ENCODE assay signal across 14 cellular contexts in genomic region chr12:13367973-13368372, GRCh38.
"Had no signal": no experiment of that assay in that cellular context is flagged by ENCODE, and none has a peak within 500 bp of the region (broad histone marks: within the 10 kb centered on the region; RNA-seq: fewer than 3 reads in every experiment).

No MANE protein-coding gene starts in this region.

- ATAC-seq: activated naive CD4-positive, alpha-beta T cell treated with anti-CD3 and anti-CD28 coated beads, Interleukin-2, amount 50 U/mL, for 72 hours; stimulated activated naive CD8-positive, alpha-beta T cell treated with anti-CD3 and anti-CD28 coated beads, Interleukin-15, amount 100 ng/mL, for 72 hours had no signal

- DNase-seq: activated CD4-positive, alpha-beta T cell treated with anti-CD3 and anti-CD28 coated beads, Interleukin-2, amount 50 U/mL, for 4 hours; activated effector memory CD4-positive, alpha-beta T cell treated with Interleukin-2 at 50 U/mL for 16 hours; activated T-cell treated with anti-CD3 and anti-CD28 coated beads, Interleukin-2, amount 50 U/mL, for 24 hours; amniotic stem cell; kidney; stimulated activated CD4-positive, alpha-beta T cell treated with anti-CD3 and anti-CD28 coated beads, Interleukin-15, amount 100 ng/mL, for 24 hours; stimulated activated CD4-positive, alpha-beta T cell treated with anti-CD3 and anti-CD28 coated beads, Interleukin-4, amount 100 ng/mL, for 4 hours; stimulated activated naive CD8-positive, alpha-beta T cell treated with anti-CD3 and anti-CD28 coated beads, Interleukin-15, amount 100 ng/mL, for 72 hours had no signal

- H3K27me3 Mint-ChIP-seq: dendritic cell treated with granulocyte-macrophage colony-stimulating factor and Interleukin-4, amounts not matched to agents 40 ng/mL and 50 ng/mL, for 4 days had no signal

- H3K4me1 Mint-ChIP-seq: stimulated activated naive CD8-positive, alpha-beta T cell treated with anti-CD3 and anti-CD28 coated beads, Interleukin-15, amount 100 ng/mL, for 72 hours had no signal

- H3K9me3 Mint-ChIP-seq: activated naive CD4-positive, alpha-beta T cell treated with anti-CD3 and anti-CD28 coated beads, Interleukin-2, amount 50 U/mL, for 72 hours; activated T-cell treated with anti-CD3 and anti-CD28 coated beads, Interleukin-2, amount 50 U/mL, for 24 hours; dendritic cell treated with granulocyte-macrophage colony-stimulating factor and Interleukin-4, amounts not matched to agents 40 ng/mL and 50 ng/mL, for 4 days; nephron; stimulated activated naive CD8-positive, alpha-beta T cell treated with anti-CD3 and anti-CD28 coated beads, Interleukin-15, amount 100 ng/mL, for 72 hours had no signal

- H3K4me3 Mint-ChIP-seq: activated T-cell treated with anti-CD3 and anti-CD28 coated beads, Interleukin-2, amount 50 U/mL, for 24 hours; brain; dendritic cell treated with granulocyte-macrophage colony-stimulating factor and Interleukin-4, amounts not matched to agents 40 ng/mL and 50 ng/mL, for 4 days; nephron; stimulated activated naive CD8-positive, alpha-beta T cell treated with anti-CD3 and anti-CD28 coated beads, Interleukin-15, amount 100 ng/mL, for 72 hours had no signal

- H3K27ac Mint-ChIP-seq: activated naive CD4-positive, alpha-beta T cell treated with anti-CD3 and anti-CD28 coated beads, Interleukin-2, amount 50 U/mL, for 72 hours; activated T-cell treated with anti-CD3 and anti-CD28 coated beads, Interleukin-2, amount 50 U/mL, for 24 hours; dendritic cell treated with granulocyte-macrophage colony-stimulating factor and Interleukin-4, amounts not matched to agents 40 ng/mL and 50 ng/mL, for 4 days; nephron; stimulated activated naive CD8-positive, alpha-beta T cell treated with anti-CD3 and anti-CD28 coated beads, Interleukin-15, amount 100 ng/mL, for 72 hours had no signal

- H3K27ac ChIP-seq: hepatocyte, vagina had no signal

- H3K36me3 Mint-ChIP-seq: activated naive CD4-positive, alpha-beta T cell treated with anti-CD3 and anti-CD28 coated beads, Interleukin-2, amount 50 U/mL, for 72 hours; brain had no signal
